ENCODE assay signal across 16 cellular contexts in the genomic region with DNA sequence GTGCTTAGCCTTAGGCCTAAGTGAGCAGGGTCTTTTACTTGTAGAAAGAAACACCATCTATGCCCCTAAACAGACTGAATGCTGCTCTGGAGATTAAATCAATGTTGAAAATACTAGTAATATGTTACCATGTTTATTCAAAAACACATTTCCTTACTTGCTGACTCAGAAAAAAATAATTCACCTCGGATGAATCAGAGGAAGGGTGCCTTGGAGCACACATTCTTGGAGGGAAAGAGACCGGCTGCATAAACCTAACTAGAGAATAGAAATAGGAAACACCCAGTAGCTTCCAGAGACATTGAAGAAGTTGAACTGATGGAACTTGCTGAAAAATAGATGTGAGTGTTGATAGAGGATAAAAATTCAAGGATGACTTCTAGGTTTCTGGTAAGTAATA.
DNase-seq lines count a peak whose midpoint lies in the region; ATAC-seq and TF ChIP-seq lines count a peak whose summit lies in the region.
"Had no signal": no experiment of that assay in that cellular context is flagged by ENCODE, and none has a peak within 500 bp of the region (broad histone marks: within the 10 kb centered on the region; RNA-seq: fewer than 3 reads in every experiment).

No MANE protein-coding gene starts in this region.

- H3K4me1 Mint-ChIP-seq in MCF 10A (ENCODE audit: insufficient read depth, unreplicated experiment): peaks cover 16% of the 10 kb centered on the region
- H3K4me1 Mint-ChIP-seq: brain had no signal

- H3K4me3 ChIP-seq in breast epithelium: no peak overlapping the region
- H3K4me3 ChIP-seq in astrocyte of the cerebellum (ENCODE audit: low read depth, low read length): no peak overlapping the region
- no peak overlapping the region for H3K4me3 ChIP-seq in BE2C (ENCODE audit: low read depth, low read length)
- H3K4me3 ChIP-seq: lower lobe of right lung, Peyer's patch had no signal

- BruUV-seq in MCF 10A (replicated peaks; lab: Mats Ljungman, UMichigan): no TSS peak

- peak; percentile 66 for DNase-seq in MCF 10A (ENCODE audit: unreplicated experiment)
- DNase-seq in breast epithelium (ENCODE audit: low spot score in 2 of 2): no peak
- peak; percentile 33 for DNase-seq in astrocyte of the cerebellum (ENCODE audit: low read depth)
- peak; percentile 42 to 78 for DNase-seq in foreskin keratinocyte
- DNase-seq in NCI-H128 (lab: John Stamatoyannopoulos, UW; ENCODE audit: unreplicated experiment): no peak
- DNase-seq in activated CD4-positive, alpha-beta T cell treated with anti-CD3 and anti-CD28 coated beads, Interleukin-2, amount 50 U/mL, for 4 hours: no peak
- no peak for DNase-seq in BE2C
- DNase-seq: DMS153, KG1, lower lobe of right lung, NCI-H524, Peyer's patch, T-helper 2 cell had no signal

- intact Hi-C loops in MCF 10A (cut with micrococcal nuclease) (no loop called here), breast epithelium (cut with DNase I; ENCODE audit: low total_unique reads) (no loop called here)

- H3K36me3 ChIP-seq in breast epithelium (no peaks in the 10 kb centered on the region), BE2C (peaks cover 89% of the 10 kb centered on the region)
- H3K36me3 ChIP-seq: lower lobe of right lung, Peyer's patch had no signal

- H3K4me1 ChIP-seq in breast epithelium (no peaks in the 10 kb centered on the region), foreskin keratinocyte (peaks cover 11% of the 10 kb centered on the region), BE2C (peaks cover 5% of the 10 kb centered on the region; the same call in 1 of the 2 replicates)
- H3K4me1 ChIP-seq: lower lobe of right lung, Peyer's patch had no signal

- H3K36me3 Mint-ChIP-seq in MCF 10A (ENCODE audit: insufficient read depth, unreplicated experiment): no peaks in the 10 kb centered on the region
- H3K36me3 Mint-ChIP-seq: brain had no signal

- peaks cover 13% of the 10 kb centered on the region for H3K9me3 Mint-ChIP-seq in MCF 10A (ENCODE audit: unreplicated experiment)

- H3K27ac ChIP-seq in breast epithelium (no peak overlapping the region), foreskin keratinocyte (peak overlapping the region; percentile 13)
- H3K27ac ChIP-seq: 22Rv1, lower lobe of right lung, Peyer's patch had no signal

- peaks cover 9 to 22% of the 10 kb centered on the region in 2 donors for H3K9me3 ChIP-seq in breast epithelium
- H3K9me3 ChIP-seq in BE2C: no peaks in the 10 kb centered on the region
- H3K9me3 ChIP-seq: lower lobe of right lung, Peyer's patch had no signal

- H3K27me3 Mint-ChIP-seq in MCF 10A (ENCODE audit: insufficient read depth, unreplicated experiment): no peaks in the 10 kb centered on the region

- H3K4me3 Mint-ChIP-seq in MCF 10A (ENCODE audit: unreplicated experiment): no peak overlapping the region
- H3K4me3 Mint-ChIP-seq: brain had no signal

- peak overlapping the region; percentile 76 for H3K27ac Mint-ChIP-seq in MCF 10A (ENCODE audit: low read depth, unreplicated experiment)
- H3K27ac Mint-ChIP-seq: brain had no signal

- no peak for TF ChIP-seq CTCF in MCF 10A (IDR thresholded peaks at IDR 0.05; ENCODE audit: unreplicated experiment)
- no peak for TF ChIP-seq CTCF in breast epithelium (IDR thresholded peaks at IDR 0.05)
- TF ChIP-seq CTCF in astrocyte of the cerebellum (IDR thresholded peaks at IDR 0.05; ENCODE audit: low read depth, low read length, missing control alignments): no peak
- TF ChIP-seq CTCF in foreskin keratinocyte (conservative IDR thresholded peaks at IDR 0.05): no peak
- no peak for TF ChIP-seq CTCF in BE2C (IDR thresholded peaks at IDR 0.05; ENCODE audit: low read depth, low read length)

- CTCF ChIA-PET in MCF 10A (lab: Yijun Ruan, JAX): interaction anchor here (1.2 kb wide), 1 partner anchor 16 kb away, joined by 3 read pairs; no protein-coding TSS in a partner anchor

- POLR2A ChIA-PET in MCF 10A (lab: Yijun Ruan, JAX): interaction anchor here (0.6 to 1.2 kb wide), 2 partner anchors 18 to 483 kb away, joined by 3 read pairs; no protein-coding TSS in a partner anchor

- TF ChIP-seq POLR2A in breast epithelium (IDR thresholded peaks at IDR 0.05): no peak

- peak; percentile 92 for ATAC-seq in foreskin keratinocyte
- ATAC-seq in GM21423 (IDR thresholded peaks at IDR 0.05; ENCODE audit: unreplicated experiment): no peak
- ATAC-seq: lower lobe of right lung had no signal

- H3K27me3 ChIP-seq in breast epithelium (no peaks in the 10 kb centered on the region), foreskin keratinocyte (no peaks in the 10 kb centered on the region), BE2C (no peaks in the 10 kb centered on the region)
- H3K27me3 ChIP-seq: Peyer's patch had no signal

- in situ Hi-C loops in astrocyte of the cerebellum (cut with HindIII; ENCODE audit: low sequenced_read_pairs): no loop called here

Comparison
In these comparisons a context has a peak if more than half of its experiments do, and no peak if none do; other contexts are left out.
1. DNase-seq: peak in MCF 10A (single experiment), astrocyte of the cerebellum (single experiment) and foreskin keratinocyte (2 of 2); none in breast epithelium (0 of 2), NCI-H128 (single experiment), activated CD4-positive, alpha-beta T cell treated with anti-CD3 and anti-CD28 coated beads, Interleukin-2, amount 50 U/mL, for 4 hours (0 of 2) and BE2C (single experiment).